27 cellular contexts compared by ENCODE assay signal in genomic region chr5:106392766-106393165, GRCh38.
DNase-seq lines count a peak whose midpoint lies in the region; ATAC-seq, FAIRE-seq and TF ChIP-seq lines count a peak whose summit lies in the region.
"Had no signal": no experiment of that assay in that cellular context is flagged by ENCODE, and none has a peak within 500 bp of the region (broad histone marks: within the 10 kb centered on the region; RNA-seq: fewer than 3 reads in every experiment).

No MANE protein-coding gene starts in this region.

- POLR2A ChIA-PET in RWPE1 (lab: Yijun Ruan, JAX; ENCODE audit: low non-redundant PET) = no interaction called here

- TF ChIP-seq POLR2A in H54 (IDR thresholded peaks at IDR 0.05; ENCODE audit: low read depth, low read length) = no peak

- TF ChIP-seq CTCF in RWPE1 (conservative IDR thresholded peaks at IDR 0.05; ENCODE audit: low read depth) (no peak), bronchial epithelial cell (IDR thresholded peaks at IDR 0.05; ENCODE audit: insufficient read depth, low read length, severe bottlenecking) (no peak)

- no peaks in the 10 kb centered on the region for H3K27me3 ChIP-seq in bronchial epithelial cell (ENCODE audit: control insufficient read depth, insufficient read depth, low read length)
- H3K27me3 ChIP-seq: BE2C, gastrocnemius medialis had no signal

- CTCF ChIA-PET in RWPE1 (lab: Yijun Ruan, JAX) = no interaction called here

- no peak overlapping the region for H3K27ac ChIP-seq in RWPE1
- H3K27ac ChIP-seq: gastrocnemius medialis had no signal

- intact Hi-C loops in posterior cingulate gyrus (cut with DNase I) = no loop called here

- FAIRE-seq in H54 (lab: Jason Lieb, UNC) (peak; percentile 99), bronchial epithelial cell (lab: Jason Lieb, UNC) (no peak)
- FAIRE-seq: G401.6 had no signal

- ATAC-seq in GM19397 (IDR thresholded peaks at IDR 0.05; ENCODE audit: unreplicated experiment) = no peak
- ATAC-seq: activated CD8-positive, alpha-beta T cell treated with anti-CD3 and anti-CD28 coated beads for 36 hours; activated naive CD4-positive, alpha-beta T cell treated with anti-CD3 and anti-CD28 coated beads, Interleukin-2, amount 50 U/mL, for 72 hours; gastrocnemius medialis; natural killer cell; stimulated activated naive B cell treated with anti-CD40 and anti-IgM and Interleukin-4, amounts not matched to agents 10 μg/mL and 1 μg/mL and 100 μg/mL, for 72 hours had no signal

- DNase-seq in H54 (ENCODE audit: insufficient read length, low spot score) = peak; percentile 12
- DNase-seq in RWPE1 (ENCODE audit: low spot score) = peak; percentile 41
- peak; percentile 65 for DNase-seq in bronchial epithelial cell (ENCODE audit: low read depth)
- DNase-seq in non-pigmented ciliary epithelial cell (ENCODE audit: low read depth) = peak; percentile 59
- DNase-seq in GF-D8 (lab: John Stamatoyannopoulos, UW) = no peak
- DNase-seq in foreskin melanocyte = no peak
- DNase-seq in posterior cingulate gyrus = no peak
- DNase-seq: activated CD4-positive, alpha-beta T cell treated with anti-CD3 and anti-CD28 coated beads for 1 hour; activated CD8-positive, alpha-beta T cell treated with anti-CD3 and anti-CD28 coated beads for 36 hours; BE2C; caudate nucleus; CD8-positive, alpha-beta memory T cell; cortex of kidney; DMS 273 treated with DMSO at 0.1 percent for 48 hours; gastrocnemius medialis; HCEC 1CT; natural killer cell; NCI-H146; NCI-H2107; NCI-H82; Right ventricle myocardium superior; stimulated activated naive B cell treated with anti-CD40 and anti-IgM and Interleukin-4, amounts not matched to agents 10 μg/mL and 1 μg/mL and 100 μg/mL, for 72 hours; substantia nigra had no signal

- H3K4me3 ChIP-seq in bronchial epithelial cell (ENCODE audit: low read depth, low read length) = no peak overlapping the region
- H3K4me3 ChIP-seq: gastrocnemius medialis, lung had no signal

- H3K36me3 ChIP-seq in bronchial epithelial cell (ENCODE audit: control insufficient read depth, insufficient read depth, low read length) = no peaks in the 10 kb centered on the region
- H3K36me3 ChIP-seq: BE2C, gastrocnemius medialis had no signal

Comparison
In these comparisons a context has a peak if more than half of its experiments do, and no peak if none do; other contexts are left out.
1. DNase-seq: peak in H54 (single experiment), RWPE1 (single experiment), bronchial epithelial cell (single experiment) and non-pigmented ciliary epithelial cell (single experiment); none in GF-D8 (single experiment), foreskin melanocyte (single experiment) and posterior cingulate gyrus (0 of 10).